Comparison of ENCODE assay signal across 1 cellular context in genomic region chr16:89191033-89191900, GRCh38.
TF ChIP-seq lines count a peak whose summit lies in the region.

No MANE protein-coding gene starts in this region.

TF ChIP-seq in HepG2, 621 proteins besides CTCF, POLR2A, EP300 and RAD21 (continued from another document):
- no peak for TF ChIP-seq RERE (CRISPR knock-in tag; IDR thresholded peaks at IDR 0.05; ENCODE audit: low read depth)
- TF ChIP-seq CBX5 (CRISPR knock-in tag; IDR thresholded peaks at IDR 0.05; ENCODE audit: borderline replicate concordance), result peak; percentile 17; the same call in 1 of the 2 replicates
- TF ChIP-seq LRRFIP1 (CRISPR knock-in tag; conservative IDR thresholded peaks at IDR 0.05), result no peak
- TF ChIP-seq PHF5A (CRISPR knock-in tag; IDR thresholded peaks at IDR 0.05; ENCODE audit: low read depth, unreplicated experiment), result no peak
- peak; percentile 84 for TF ChIP-seq PATZ1 (CRISPR knock-in tag; IDR thresholded peaks at IDR 0.05)
- no peak for TF ChIP-seq DPF2 (CRISPR knock-in tag; IDR thresholded peaks at IDR 0.05; ENCODE audit: borderline replicate concordance, low read depth)
- no peak for TF ChIP-seq ZNF598 (CRISPR knock-in tag; IDR thresholded peaks at IDR 0.05; ENCODE audit: borderline replicate concordance)
- TF ChIP-seq TMF1 (CRISPR knock-in tag; IDR thresholded peaks at IDR 0.05; ENCODE audit: low read depth), result no peak; the same call in 1 of the 2 replicates
- no peak; the same call in 1 of the 2 replicates for TF ChIP-seq PPARG (CRISPR knock-in tag; conservative IDR thresholded peaks at IDR 0.05)
- no peak for TF ChIP-seq ZBTB21 (CRISPR knock-in tag; IDR thresholded peaks at IDR 0.05)
- 0 out of 2 replicates have a peak, but pooled peaks have one; percentile 62 for TF ChIP-seq ZNF704 (CRISPR knock-in tag; IDR thresholded peaks at IDR 0.05; ENCODE audit: borderline replicate concordance)
- TF ChIP-seq ZNF790 (CRISPR knock-in tag; IDR thresholded peaks at IDR 0.05; ENCODE audit: borderline replicate concordance), result 0 out of 2 replicates have a peak, but pooled peaks have one; percentile 47
- TF ChIP-seq ZNF101 (CRISPR knock-in tag; IDR thresholded peaks at IDR 0.05; ENCODE audit: borderline replicate concordance, low read depth), result no peak
- TF ChIP-seq NFE2L1 (CRISPR knock-in tag; IDR thresholded peaks at IDR 0.05; ENCODE audit: borderline replicate concordance), result 0 out of 2 replicates have a peak, but pooled peaks have one; percentile 57
- no peak for TF ChIP-seq CEBPB (IDR thresholded peaks at IDR 0.05; ENCODE audit: borderline replicate concordance, low read depth, low read length)
- peak; percentile 78; the same call in 1 of the 2 replicates for TF ChIP-seq ZNF83 (CRISPR knock-in tag; IDR thresholded peaks at IDR 0.05; ENCODE audit: borderline replicate concordance)
- no peak for TF ChIP-seq NFIC (IDR thresholded peaks at IDR 0.05; ENCODE audit: low read length)
- TF ChIP-seq MLXIP (CRISPR knock-in tag; IDR thresholded peaks at IDR 0.05; ENCODE audit: borderline replicate concordance), result peak; percentile 65; the same call in 1 of the 2 replicates
- peak; percentile 67 for TF ChIP-seq U2AF1 (optimal IDR thresholded peaks at IDR 0.05; ENCODE audit: low read depth, low read length)
- no peak for TF ChIP-seq SP5 (CRISPR knock-in tag; IDR thresholded peaks at IDR 0.05; ENCODE audit: borderline replicate concordance, low read depth)
- no peak for TF ChIP-seq SETDB1 (CRISPR knock-in tag; IDR thresholded peaks at IDR 0.05; ENCODE audit: borderline replicate concordance)
- TF ChIP-seq ZNF274 (CRISPR knock-in tag; IDR thresholded peaks at IDR 0.05), result peak; percentile 36; the same call in 1 of the 2 replicates
- TF ChIP-seq SMAD1 (CRISPR knock-in tag; IDR thresholded peaks at IDR 0.05; ENCODE audit: borderline replicate concordance, low read depth), result no peak
- TF ChIP-seq ZMAT5 (CRISPR knock-in tag; IDR thresholded peaks at IDR 0.05; ENCODE audit: borderline replicate concordance, low read depth), result 0 out of 2 replicates have a peak, but pooled peaks have one; percentile 69
- TF ChIP-seq ZNF317 (CRISPR knock-in tag; IDR thresholded peaks at IDR 0.05), result 0 out of 2 replicates have a peak, but pooled peaks have one; percentile 56
- TF ChIP-seq ZBTB44 (CRISPR knock-in tag; IDR thresholded peaks at IDR 0.05), result no peak
- no peak for TF ChIP-seq CREBL2 (CRISPR knock-in tag; IDR thresholded peaks at IDR 0.05; ENCODE audit: borderline replicate concordance)
- peak; percentile 49; the same call in 1 of the 2 replicates for TF ChIP-seq POLR2AphosphoS5 (IDR thresholded peaks at IDR 0.05; ENCODE audit: low read depth, low read length)
- no peak for TF ChIP-seq DBP (CRISPR knock-in tag; IDR thresholded peaks at IDR 0.05; ENCODE audit: not compliant biosample characterization)
- 0 out of 2 replicates have a peak, but pooled peaks have one; percentile 51 for TF ChIP-seq ZNF574 (CRISPR knock-in tag; IDR thresholded peaks at IDR 0.05)
